8 cellular contexts compared by ENCODE assay signal in the genomic region with DNA sequence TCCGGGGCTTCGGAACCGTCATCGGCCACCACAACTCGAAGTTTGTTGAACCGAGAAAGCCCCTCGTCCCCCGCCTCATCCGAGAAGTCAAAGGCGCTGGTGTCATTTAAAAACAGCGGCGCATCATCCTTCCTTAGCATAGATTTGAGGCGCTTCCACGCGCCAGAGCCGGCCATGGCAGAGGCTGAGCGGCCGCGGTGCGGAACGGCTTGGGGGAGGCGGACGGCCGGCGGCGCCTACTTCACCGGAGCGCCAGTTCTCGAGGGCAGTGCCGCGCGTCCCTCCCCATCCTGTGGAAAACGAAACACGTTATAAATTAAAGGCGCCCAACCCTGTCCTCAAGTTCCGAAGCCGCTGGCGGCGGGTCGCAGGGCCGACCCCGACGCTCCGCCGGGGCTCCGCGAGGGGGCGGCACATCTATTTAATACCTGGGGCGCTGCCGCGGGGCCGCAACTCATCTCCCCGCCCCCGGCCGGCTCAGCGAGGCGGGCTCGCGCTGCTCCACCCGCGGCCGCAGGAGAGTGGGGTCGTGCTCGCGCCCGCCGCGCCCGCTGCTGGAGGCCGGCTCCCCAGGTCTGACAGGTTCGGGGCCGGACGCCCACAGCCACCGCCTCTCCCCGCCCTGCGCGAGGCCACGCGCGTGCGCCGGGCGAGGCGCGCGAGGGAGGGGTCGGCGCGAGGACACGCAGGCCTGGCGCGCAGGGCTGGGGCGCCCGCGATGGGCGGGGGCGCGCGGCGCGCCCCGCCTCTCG. TPM values are rescaled to one million over a fixed set of nuclear protein-coding genes. Genes with fewer than 3 reads are reported as not detected.
DNase-seq lines count a peak whose midpoint lies in the region; ATAC-seq lines count a peak whose summit lies in the region.

A gene with protein sequence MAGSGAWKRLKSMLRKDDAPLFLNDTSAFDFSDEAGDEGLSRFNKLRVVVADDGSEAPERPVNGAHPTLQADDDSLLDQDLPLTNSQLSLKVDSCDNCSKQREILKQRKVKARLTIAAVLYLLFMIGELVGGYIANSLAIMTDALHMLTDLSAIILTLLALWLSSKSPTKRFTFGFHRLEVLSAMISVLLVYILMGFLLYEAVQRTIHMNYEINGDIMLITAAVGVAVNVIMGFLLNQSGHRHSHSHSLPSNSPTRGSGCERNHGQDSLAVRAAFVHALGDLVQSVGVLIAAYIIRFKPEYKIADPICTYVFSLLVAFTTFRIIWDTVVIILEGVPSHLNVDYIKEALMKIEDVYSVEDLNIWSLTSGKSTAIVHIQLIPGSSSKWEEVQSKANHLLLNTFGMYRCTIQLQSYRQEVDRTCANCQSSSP (minus strand): TSS at position 577 of the 752 bp plus-strand sequence. CDS start 401 bp downstream, at position 176.

- peak within 1 kb of the TSS; percentile 90 for H3K27ac ChIP-seq in layer of hippocampus (ENCODE audit: low read depth, low read length)

- H3K27me3 ChIP-seq in layer of hippocampus (ENCODE audit: control insufficient read depth, insufficient read depth, low read length): no peaks in the 10 kb centered on the region

- DNase-seq in GM03348 (ENCODE audit: low spot score) (peak; percentile 95), LHCN-M2 (ENCODE audit: low read depth) (peak; percentile 65), cerebellum (ENCODE audit: low spot score) (peak; percentile 91), NCI-H2107 (lab: John Stamatoyannopoulos, UW) (no peak)
- peak; percentile 37 to 40 for DNase-seq in activated CD4-positive, alpha-beta T cell treated with anti-CD3 and anti-CD28 coated beads for 24 hours (ENCODE audit: low read depth in 2 of 2)
- peak; percentile 10 to 41 (median 24) for DNase-seq in stimulated activated CD4-positive, alpha-beta T cell treated with anti-CD3 and anti-CD28 coated beads, Interleukin-1b, Interleukin-23, amount 100 ng/mL, for 24 hours (ENCODE audit: low read depth in 4 of 4, low spot score in 1 of 4)

- peak; percentile 60 for ATAC-seq in GM21786 (IDR thresholded peaks at IDR 0.05; ENCODE audit: unreplicated experiment)

RNA-seq across cellular contexts. Expression of the gene that starts here (rescaled TPM):
- total RNA-seq in LHCN-M2 (2014; rRNA removed) (4.7 and 6.7 TPM in 2 replicates), cerebellum (19.1 TPM)
- 3.4 TPM for polyA plus RNA-seq in LHCN-M2 (2012)
